In the genomic region with DNA sequence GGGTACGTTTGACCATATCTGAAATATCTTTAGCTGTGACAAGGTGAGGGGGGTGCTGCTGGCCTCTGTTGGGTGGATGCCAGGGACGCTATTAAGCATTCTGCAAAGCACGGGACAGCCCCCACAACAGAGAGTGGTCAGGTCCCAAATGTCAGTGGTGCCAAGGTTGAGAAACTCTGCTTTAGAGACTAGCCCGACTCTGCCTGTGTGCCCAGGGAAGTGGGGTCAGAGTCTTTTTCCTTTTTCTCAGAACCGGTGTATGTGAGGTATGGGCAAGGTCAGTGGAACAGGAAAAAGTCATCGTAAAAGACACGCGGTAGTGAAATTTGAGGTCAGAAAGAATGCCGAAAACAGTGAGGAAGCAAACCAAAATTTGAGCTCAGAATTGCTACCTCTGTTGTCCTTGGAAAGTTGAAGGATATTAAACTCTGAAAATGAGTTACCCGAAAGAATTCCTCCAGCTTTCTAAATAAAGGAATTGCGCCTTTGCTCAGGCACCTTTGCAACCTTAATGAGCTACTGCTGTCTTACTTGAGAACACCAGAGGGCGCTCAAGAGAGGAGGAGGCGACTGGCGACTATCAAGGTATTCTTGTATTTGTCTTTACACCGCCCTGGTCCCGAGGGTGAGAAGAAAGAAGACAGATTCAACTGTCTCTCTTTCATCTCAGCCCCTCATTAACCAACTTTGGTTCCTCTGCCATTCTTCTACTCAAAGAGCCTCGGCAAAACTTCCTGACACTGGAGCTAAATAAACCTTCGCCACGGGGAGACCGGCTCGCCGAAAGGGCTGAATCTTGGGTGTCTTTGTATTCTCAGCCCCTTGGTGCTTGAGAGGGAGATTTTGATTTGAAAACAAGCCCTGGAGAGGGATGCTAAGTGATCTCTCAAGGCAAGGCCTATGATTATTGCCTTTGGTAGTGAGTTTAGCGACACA, we compare ENCODE assay signal across 8 cellular contexts.
DNase-seq lines count a peak whose midpoint lies in the region; ATAC-seq and TF ChIP-seq lines count a peak whose summit lies in the region.

No MANE protein-coding gene starts in this region.

- intact Hi-C loops in CD14-positive monocyte (cut with micrococcal nuclease) (loop anchor here (2.0 to 5.0 kb wide), 2 partner anchors 186 to 187 kb away; no protein-coding TSS in a partner anchor), psoas muscle (cut with DNase I) (loop anchor here (2.0 to 10.0 kb wide), 4 partner anchors 187 to 507 kb away; no protein-coding TSS in a partner anchor)
- intact Hi-C loops in activated T-helper 1 cell treated with anti-CD3 and anti-CD28 coated beads, Interleukin-12 subunit alpha, Interleukin-12 subunit beta, Interleukin-2, Interleukin-4 antibody, amounts not matched to agents 30 ng/mL and 10 ng/mL and 1 ng/mL, durations not matched to agents 14 hours and 24 hours and 36 hours (cut with micrococcal nuclease), result loop anchor here (1.0 to 10.0 kb wide), 3 partner anchors 106 to 257 kb away; no protein-coding TSS in a partner anchor

- H3K27ac ChIP-seq in GM23338 (ENCODE audit: low read depth) (no peak overlapping the region), psoas muscle (no peak overlapping the region)

- H3K9me2 ChIP-seq in GM23338 (ENCODE audit: insufficient read depth), result no peaks in the 10 kb centered on the region; the same call in 1 of the 2 replicates

- no peaks in the 10 kb centered on the region for H3F3A ChIP-seq in GM23338 (replicated peaks; ENCODE audit: low read depth)

- peak; percentile 98 for ATAC-seq in GM23338
- ATAC-seq in psoas muscle, result peak in 3 of 4 donors; percentile 55 to 72 (median 57)
- ATAC-seq in HG02970 (IDR thresholded peaks at IDR 0.05; ENCODE audit: low FRiP score, unreplicated experiment), result no peak

- H3K36me3 ChIP-seq in GM23338 (ENCODE audit: insufficient read depth), result no peaks in the 10 kb centered on the region
- no peaks in the 10 kb centered on the region for H3K36me3 ChIP-seq in psoas muscle (ENCODE audit: insufficient read depth in 1 of 2, low read depth in 1 of 2)

- H3K9me3 Mint-ChIP-seq in CD14-positive monocyte (peaks cover 6 to 12% (median 8%) of the 10 kb centered on the region in 7 donors), GM23338 (no peaks in the 10 kb centered on the region; the same call in 2 of the 3 replicates)
- H3K9me3 Mint-ChIP-seq in activated T-helper 1 cell treated with anti-CD3 and anti-CD28 coated beads, Interleukin-12 subunit alpha, Interleukin-12 subunit beta, Interleukin-2, Interleukin-4 antibody, amounts not matched to agents 30 ng/mL and 10 ng/mL and 1 ng/mL, durations not matched to agents 14 hours and 24 hours and 36 hours, result no peaks in the 10 kb centered on the region

- H3K27me3 Mint-ChIP-seq in CD14-positive monocyte (ENCODE audit: low read depth in 3 of 3), result peaks cover 6 to 11% (median 8%) of the 10 kb centered on the region in 3 donors
- H3K27me3 Mint-ChIP-seq in GM23338 (ENCODE audit: insufficient read depth, low read depth, poor library complexity), result peaks cover 4% of the 10 kb centered on the region
- H3K27me3 Mint-ChIP-seq in activated T-helper 1 cell treated with anti-CD3 and anti-CD28 coated beads, Interleukin-12 subunit alpha, Interleukin-12 subunit beta, Interleukin-2, Interleukin-4 antibody, amounts not matched to agents 30 ng/mL and 10 ng/mL and 1 ng/mL, durations not matched to agents 14 hours and 24 hours and 36 hours (ENCODE audit: insufficient read depth), result peaks cover 15% of the 10 kb centered on the region

- DNase-seq in CD14-positive monocyte (ENCODE audit: low spot score) (peak; percentile 49), GM23338 (ENCODE audit: low spot score) (peak; percentile 89), NCI-H748 (lab: John Stamatoyannopoulos, UW; ENCODE audit: unreplicated experiment) (peak; percentile 59), activated T-cell treated with anti-CD3 and anti-CD28 coated beads for 4 hours (peak; percentile 29), germinal center (ENCODE audit: low spot score) (peak; percentile 32), psoas muscle (no peak)
- no peak for DNase-seq in activated T-helper 1 cell treated with anti-CD3 and anti-CD28 coated beads, Interleukin-12 subunit alpha, Interleukin-12 subunit beta, Interleukin-2, Interleukin-4 antibody, amounts not matched to agents 30 ng/mL and 10 ng/mL and 1 ng/mL, durations not matched to agents 14 hours and 24 hours and 36 hours (ENCODE audit: low spot score)

- peak; percentile 86 for TF ChIP-seq CTCF in CD14-positive monocyte (IDR thresholded peaks at IDR 0.05)
- peak; percentile 84 to 88 for TF ChIP-seq CTCF in GM23338 (conservative IDR thresholded peaks at IDR 0.05; ENCODE audit: low read depth in 2 of 2)
- peak; percentile 82 for TF ChIP-seq CTCF in psoas muscle (IDR thresholded peaks at IDR 0.05)

- no peak overlapping the region for H3K4me3 ChIP-seq in GM23338
- H3K4me3 ChIP-seq in psoas muscle, result no peak overlapping the region

- no peaks in the 10 kb centered on the region for H3K9me3 ChIP-seq in psoas muscle

- no peaks in the 10 kb centered on the region for H4K20me1 ChIP-seq in GM23338 (replicated peaks; ENCODE audit: insufficient read depth)

- no peak overlapping the region for H3K4me2 ChIP-seq in GM23338

- H3K4me3 Mint-ChIP-seq in CD14-positive monocyte (peak overlapping the region in 1 of 2 donors; percentile 48), GM23338 (no peak overlapping the region)
- H3K4me3 Mint-ChIP-seq in activated T-helper 1 cell treated with anti-CD3 and anti-CD28 coated beads, Interleukin-12 subunit alpha, Interleukin-12 subunit beta, Interleukin-2, Interleukin-4 antibody, amounts not matched to agents 30 ng/mL and 10 ng/mL and 1 ng/mL, durations not matched to agents 14 hours and 24 hours and 36 hours, result no peak overlapping the region

- no peaks in the 10 kb centered on the region for H3K79me2 ChIP-seq in GM23338 (replicated peaks; ENCODE audit: insufficient read depth)

- H3K27ac Mint-ChIP-seq in CD14-positive monocyte, result no peak overlapping the region
- H3K27ac Mint-ChIP-seq in GM23338, result no peak overlapping the region
- no peak overlapping the region for H3K27ac Mint-ChIP-seq in activated T-helper 1 cell treated with anti-CD3 and anti-CD28 coated beads, Interleukin-12 subunit alpha, Interleukin-12 subunit beta, Interleukin-2, Interleukin-4 antibody, amounts not matched to agents 30 ng/mL and 10 ng/mL and 1 ng/mL, durations not matched to agents 14 hours and 24 hours and 36 hours

- H3K4me1 ChIP-seq in GM23338 (ENCODE audit: insufficient read depth), result no peaks in the 10 kb centered on the region; the same call in 1 of the 2 replicates
- H3K4me1 ChIP-seq in psoas muscle, result no peaks in the 10 kb centered on the region

- no peaks in the 10 kb centered on the region for H3K27me3 ChIP-seq in GM23338 (ENCODE audit: insufficient read depth)
- H3K27me3 ChIP-seq in psoas muscle (ENCODE audit: insufficient read depth in 3 of 3, low read length in 2 of 3), result no peaks in the 10 kb centered on the region

- peak overlapping the region; percentile 64 for H2AFZ ChIP-seq in GM23338

- H3K4me1 Mint-ChIP-seq in CD14-positive monocyte (peaks cover 4% of the 10 kb centered on the region), GM23338 (peaks cover 4% of the 10 kb centered on the region; the same call in 2 of the 3 replicates)
- H3K4me1 Mint-ChIP-seq in activated T-helper 1 cell treated with anti-CD3 and anti-CD28 coated beads, Interleukin-12 subunit alpha, Interleukin-12 subunit beta, Interleukin-2, Interleukin-4 antibody, amounts not matched to agents 30 ng/mL and 10 ng/mL and 1 ng/mL, durations not matched to agents 14 hours and 24 hours and 36 hours (ENCODE audit: low read depth), result peaks cover 9% of the 10 kb centered on the region

- WGBS in psoas muscle, 3 donors, result 47 to 49% (median 47%) methylated on average over 23 of the region's 23 CpGs

- H3K36me3 Mint-ChIP-seq in CD14-positive monocyte (no peaks in the 10 kb centered on the region), GM23338 (ENCODE audit: low read depth) (no peaks in the 10 kb centered on the region)
- no peaks in the 10 kb centered on the region for H3K36me3 Mint-ChIP-seq in activated T-helper 1 cell treated with anti-CD3 and anti-CD28 coated beads, Interleukin-12 subunit alpha, Interleukin-12 subunit beta, Interleukin-2, Interleukin-4 antibody, amounts not matched to agents 30 ng/mL and 10 ng/mL and 1 ng/mL, durations not matched to agents 14 hours and 24 hours and 36 hours (ENCODE audit: low read depth)

TF ChIP-seq in GM23338, 12 proteins besides CTCF, POLR2A, EP300 and RAD21 (continues in another document):
- no peak for TF ChIP-seq ETS1 (IDR thresholded peaks at IDR 0.05)
- no peak for TF ChIP-seq ZNF331 (CRISPR knock-in tag; IDR thresholded peaks at IDR 0.05; ENCODE audit: low read depth)
- TF ChIP-seq EZH2 (IDR thresholded peaks at IDR 0.05; ENCODE audit: low read depth, unreplicated experiment), result no peak
- TF ChIP-seq JUNB (IDR thresholded peaks at IDR 0.05; ENCODE audit: unreplicated experiment), result no peak
- TF ChIP-seq ZNF114 (CRISPR knock-in tag; IDR thresholded peaks at IDR 0.05), result no peak
- TF ChIP-seq POLR2AphosphoS5 (IDR thresholded peaks at IDR 0.05; ENCODE audit: low read depth), result no peak
- TF ChIP-seq EZH2phosphoT487 (IDR thresholded peaks at IDR 0.05; ENCODE audit: unreplicated experiment), result no peak
- TF ChIP-seq CREB1 (CRISPR knock-in tag; IDR thresholded peaks at IDR 0.05; ENCODE audit: low read depth), result no peak

Comparison
In these comparisons a context has a peak if more than half of its experiments do, and no peak if none do; other contexts are left out.
1. DNase-seq: peak in CD14-positive monocyte (single experiment), GM23338 (single experiment), NCI-H748 (single experiment), activated T-cell treated with anti-CD3 and anti-CD28 coated beads for 4 hours (single experiment) and germinal center (single experiment); none in psoas muscle (0 of 2) and activated T-helper 1 cell treated with anti-CD3 and anti-CD28 coated beads, Interleukin-12 subunit alpha, Interleukin-12 subunit beta, Interleukin-2, Interleukin-4 antibody, amounts not matched to agents 30 ng/mL and 10 ng/mL and 1 ng/mL, durations not matched to agents 14 hours and 24 hours and 36 hours (single experiment).
2. Peak in every context shown above with its lines, with median percentiles within 50 percentile points of each other: CTCF ChIP-seq.